Comparison of ENCODE assay signal across 17 cellular contexts in the genomic region with DNA sequence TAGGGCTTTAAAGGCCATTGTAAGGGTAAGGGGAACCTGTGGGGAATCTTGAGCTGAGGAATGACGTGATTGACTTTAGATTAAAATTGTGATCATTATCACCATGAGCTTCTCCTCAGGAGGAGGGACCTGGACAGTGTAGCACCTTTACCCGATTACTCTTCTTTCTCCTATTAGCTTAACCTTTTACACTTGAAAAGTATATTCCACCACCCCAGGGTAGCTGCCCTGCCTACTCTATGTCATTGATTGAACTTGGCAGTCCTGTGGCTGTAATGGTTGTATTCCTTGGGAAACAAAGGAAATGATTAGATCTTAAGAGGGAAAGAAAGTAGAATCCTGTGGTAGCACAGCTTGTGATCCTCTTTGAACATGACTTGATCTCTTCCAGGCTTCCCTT. TPM values are rescaled to one million over a fixed set of nuclear protein-coding genes. Genes with fewer than 3 reads are reported as not detected.
A peak's percentile ranks its signal among the peaks of the same experiment; 100 is the strongest.
DNase-seq lines count a peak whose midpoint lies in the region; ATAC-seq, FAIRE-seq and TF ChIP-seq lines count a peak whose summit lies in the region.
"Had no signal": no experiment of that assay in that cellular context is flagged by ENCODE, and none has a peak within 500 bp of the region (broad histone marks: within the 10 kb centered on the region; RNA-seq: fewer than 3 reads in every experiment).

No MANE protein-coding gene starts in this region.

- no peak overlapping the region for H3K4me2 ChIP-seq in neural cell (ENCODE audit: low read length)

- H3K9me3 Mint-ChIP-seq in Caco-2 (ENCODE audit: unreplicated experiment) (no peaks in the 10 kb centered on the region), chondrocyte (ENCODE audit: low read depth) (no peaks in the 10 kb centered on the region)

- H3K36me3 ChIP-seq in Caco-2 (ENCODE audit: control insufficient read depth, insufficient read depth, low read length) = no peaks in the 10 kb centered on the region
- H3K36me3 ChIP-seq in HUES48 (ENCODE audit: control insufficient read depth, insufficient read depth, low read length) = no peaks in the 10 kb centered on the region
- no peaks in the 10 kb centered on the region for H3K36me3 ChIP-seq in neural cell (ENCODE audit: insufficient read depth, low read length)

- H3K9me3 ChIP-seq in Caco-2 = no peaks in the 10 kb centered on the region
- no peaks in the 10 kb centered on the region for H3K9me3 ChIP-seq in HUES48 (ENCODE audit: control insufficient read depth, insufficient read depth, low read length)
- no peaks in the 10 kb centered on the region for H3K9me3 ChIP-seq in neural cell (ENCODE audit: low read length)
- H3K9me3 ChIP-seq: A549 had no signal

- H4K20me1 ChIP-seq in neural cell (ENCODE audit: insufficient read depth) = no peaks in the 10 kb centered on the region

- DNase-seq in Caco-2 = no peak
- no peak for DNase-seq in chondrocyte (ENCODE audit: low spot score)
- DNase-seq in HTR-8/SVneo (ENCODE audit: insufficient read length, low spot score) = no peak
- no peak for DNase-seq in T1000 (lab: John Stamatoyannopoulos, UW)
- DNase-seq in SHP77 (lab: John Stamatoyannopoulos, UW) = no peak
- DNase-seq: Karpas-422, NCI-H1105 treated with DMSO at 0.1 percent for 48 hours, NCI-H187 treated with DMSO at 0.1 percent for 48 hours, NCI-H2171 treated with DMSO at 0.1 percent for 48 hours, NCI-H82, Right ventricle myocardium superior had no signal

- BruUV-seq in Caco-2 (replicated peaks; lab: Mats Ljungman, UMichigan) = no TSS peak

- no peak for TF ChIP-seq EP300 in neural cell (conservative IDR thresholded peaks at IDR 0.05; ENCODE audit: poor library complexity, severe bottlenecking)

- no peak for TF ChIP-seq RAD21 in neural cell (conservative IDR thresholded peaks at IDR 0.05)

- H3K27ac Mint-ChIP-seq in Caco-2 (ENCODE audit: unreplicated experiment) (peak overlapping the region; percentile 26), chondrocyte (ENCODE audit: unreplicated experiment) (peak overlapping the region; percentile 50)

- peaks cover 29% of the 10 kb centered on the region for H3K4me1 ChIP-seq in Caco-2
- peaks cover 96% of the 10 kb centered on the region for H3K4me1 ChIP-seq in HUES48 (ENCODE audit: control insufficient read depth, insufficient read depth, low read length)

- H3K9me2 ChIP-seq in neural cell (ENCODE audit: insufficient read depth, low read length) = no peaks in the 10 kb centered on the region

- CTCF ChIA-PET in Caco-2 (lab: Charles Lee) = no interaction called here

- H3K4me3 ChIP-seq in Caco-2 (ENCODE audit: low read depth, low read length) = no peak overlapping the region
- no peak overlapping the region for H3K4me3 ChIP-seq in HUES48 (ENCODE audit: low read depth, low read length)
- H3K4me3 ChIP-seq in neural cell (ENCODE audit: low read length) = no peak overlapping the region
- H3K4me3 ChIP-seq: A549, GM12878 had no signal

- no peaks in the 10 kb centered on the region for H3K36me3 Mint-ChIP-seq in Caco-2 (ENCODE audit: insufficient read depth, unreplicated experiment)
- H3K36me3 Mint-ChIP-seq in chondrocyte (ENCODE audit: low read depth) = no peaks in the 10 kb centered on the region

- TF ChIP-seq CTCF in Caco-2 (IDR thresholded peaks at IDR 0.05; ENCODE audit: insufficient read depth in 1 of 2, low read depth in 1 of 2, low read length in 1 of 2, severe bottlenecking in 1 of 2, unreplicated experiment in 1 of 2) (no peak), chondrocyte (IDR thresholded peaks at IDR 0.05) (no peak), neural cell (IDR thresholded peaks at IDR 0.05; ENCODE audit: poor library complexity, severe bottlenecking) (no peak)

- ATAC-seq in GM18867 (IDR thresholded peaks at IDR 0.05; ENCODE audit: unreplicated experiment) = no peak
- ATAC-seq: A549, GM12878, Panc1 had no signal

- intact Hi-C loops in Caco-2 (cut with micrococcal nuclease; ENCODE audit: unreplicated experiment) = no loop called here

- FAIRE-seq in HTR-8/SVneo (lab: Jason Lieb, UNC) = no peak
- FAIRE-seq: A549, GM12878 had no signal

- POLR2A ChIA-PET in Caco-2 (lab: Charles Lee) = no interaction called here

- H3K27ac ChIP-seq in HUES48 (ENCODE audit: low read depth, low read length) (peak overlapping the region; percentile 56), neural cell (ENCODE audit: low read length) (no peak overlapping the region)
- H3K27ac ChIP-seq: A549 had no signal

- H3F3A ChIP-seq in neural cell (ENCODE audit: insufficient read depth, low read length, poor library complexity, severe bottlenecking) = no peaks in the 10 kb centered on the region

- H3K9ac ChIP-seq in HUES48 (ENCODE audit: low read depth, low read length) (no peak overlapping the region), neural cell (ENCODE audit: low read length) (no peak overlapping the region)

- H3K27me3 ChIP-seq in Caco-2 (replicated peaks; ENCODE audit: control insufficient read depth, insufficient read depth, low read length) (no peaks in the 10 kb centered on the region), HUES48 (ENCODE audit: control insufficient read depth, insufficient read depth, low read length) (no peaks in the 10 kb centered on the region), neural cell (ENCODE audit: insufficient read depth, low read depth, low read length) (no peaks in the 10 kb centered on the region)

- H3K79me2 ChIP-seq in neural cell (replicated peaks; ENCODE audit: insufficient read depth, low read length) = peaks cover 14% of the 10 kb centered on the region

- H3K27me3 Mint-ChIP-seq in Caco-2 (ENCODE audit: insufficient read depth, unreplicated experiment) = no peaks in the 10 kb centered on the region
- no peaks in the 10 kb centered on the region for H3K27me3 Mint-ChIP-seq in chondrocyte (ENCODE audit: low read depth)

- no peak overlapping the region for H2AFZ ChIP-seq in neural cell (ENCODE audit: low read depth, low read length)

- H3K4me1 Mint-ChIP-seq in Caco-2 (ENCODE audit: low read depth, unreplicated experiment) (peaks cover 8% of the 10 kb centered on the region), chondrocyte (ENCODE audit: low read depth) (peaks cover 89% of the 10 kb centered on the region)

- H3K4me3 Mint-ChIP-seq in Caco-2 (ENCODE audit: unreplicated experiment) = no peak overlapping the region
- H3K4me3 Mint-ChIP-seq in chondrocyte (ENCODE audit: unreplicated experiment) = no peak overlapping the region

TF ChIP-seq in neural cell, 6 proteins besides CTCF, POLR2A, EP300 and RAD21:
- TF ChIP-seq EZH2 (IDR thresholded peaks at IDR 0.05; ENCODE audit: borderline replicate concordance, insufficient read depth, low read length, poor library complexity, severe bottlenecking) (no peak), REST (IDR thresholded peaks at IDR 0.05; ENCODE audit: borderline replicate concordance) (peak; percentile 40), POLR2AphosphoS5 (IDR thresholded peaks at IDR 0.05) (no peak)
TF ChIP-seq in neural cell: peak in this region for 1.

RNA-seq across cellular contexts. Expression of gene CACHD1, which starts 47.7 kb away (rescaled TPM):
- total RNA-seq in Caco-2 (2022) (16.6 and 18.5 TPM in 2 replicates), chondrocyte (10.4 to 13.7 TPM (median 10.5 TPM) in 3 replicates)
- 11.1 and 12.7 TPM in 2 replicates for polyA plus RNA-seq in neural cell
- polyA minus RNA-seq in neural cell = 24.8 and 31.3 TPM in 2 replicates
- polyA plus RNA-seq: GM12878 had no signal
